8 cellular contexts compared by ENCODE assay signal in genomic region chr20:44810391-44811149, GRCh38. TPM values are rescaled to one million over a fixed set of nuclear protein-coding genes. Genes with fewer than 3 reads are reported as not detected.
DNase-seq lines count a peak whose midpoint lies in the region; ATAC-seq and TF ChIP-seq lines count a peak whose summit lies in the region.
"Had no signal": no experiment of that assay in that cellular context is flagged by ENCODE, and none has a peak within 500 bp of the region (broad histone marks: within the 10 kb centered on the region; RNA-seq: fewer than 3 reads in every experiment).

RIMS4 (minus strand) TSS chr20:44810546; CDS start chr20:44810271, 275 bp downstream.

- DNase-seq in GM23248 (peak; percentile 37), NCI-H345 treated with DMSO at 0.1 percent for 48 hours (lab: John Stamatoyannopoulos, UW; ENCODE audit: unreplicated experiment) (peak; percentile 50), epithelial cell of esophagus (ENCODE audit: low read depth) (peak; percentile 6), gastrocnemius medialis (no peak), mucosa of gallbladder (ENCODE audit: low spot score) (no peak), NOMO-1 treated with DMSO at 0.1 percent for 48 hours (lab: John Stamatoyannopoulos, UW; ENCODE audit: unreplicated experiment) (no peak)

- H3K9ac ChIP-seq in GM23248 = no peak within 1 kb of the TSS

- no peaks in the 10 kb centered on the region for H4K20me1 ChIP-seq in GM23248 (ENCODE audit: insufficient read depth)

- H3K27ac ChIP-seq in GM23248 = no peak within 1 kb of the TSS
- H3K27ac ChIP-seq in gastrocnemius medialis = no peak within 1 kb of the TSS

- H3F3A ChIP-seq in GM23248 (ENCODE audit: insufficient read depth) = no peaks in the 10 kb centered on the region

- no peaks in the 10 kb centered on the region for H3K79me2 ChIP-seq in GM23248 (ENCODE audit: insufficient read depth)

- H3K4me2 ChIP-seq in GM23248 (ENCODE audit: unreplicated experiment) = no peak within 1 kb of the TSS

- no peaks in the 10 kb centered on the region for H3K4me1 ChIP-seq in GM23248 (ENCODE audit: insufficient read depth)
- H3K4me1 ChIP-seq in gastrocnemius medialis = peaks cover 3 to 23% of the 10 kb centered on the region in 2 donors

- ATAC-seq in gastrocnemius medialis (peak in 1 of 2 donors; percentile 42), HG03097 (IDR thresholded peaks at IDR 0.05; ENCODE audit: low FRiP score, unreplicated experiment) (no peak)

- H3K27me3 ChIP-seq in GM23248 (replicated peaks; ENCODE audit: insufficient read depth) = peaks cover 56% of the 10 kb centered on the region
- H3K27me3 ChIP-seq in gastrocnemius medialis = peaks cover 11 to 28% (median 15%) of the 10 kb centered on the region in 3 donors

- H3K36me3 ChIP-seq in GM23248 (ENCODE audit: low read depth) = no peaks in the 10 kb centered on the region
- H3K36me3 ChIP-seq in gastrocnemius medialis = no peaks in the 10 kb centered on the region

- H3K4me3 ChIP-seq in GM23248 (peak within 1 kb of the TSS; percentile 16; the same call in 1 of the 2 replicates), epithelial cell of esophagus (ENCODE audit: low read length) (no peak within 1 kb of the TSS), gastrocnemius medialis (peak within 1 kb of the TSS; percentile 24 to 48 (median 33))

- no peaks in the 10 kb centered on the region for H3K9me3 ChIP-seq in GM23248 (ENCODE audit: low read depth)
- H3K9me3 ChIP-seq in gastrocnemius medialis = peaks cover 0 to 16% (median 8%) of the 10 kb centered on the region in 3 donors

- no peaks in the 10 kb centered on the region for H3K9me2 ChIP-seq in GM23248 (ENCODE audit: insufficient read depth)

- H2AFZ ChIP-seq in GM23248 = no peak within 1 kb of the TSS

- intact Hi-C loops in gastrocnemius medialis (cut with DNase I; ENCODE audit: low total_unique reads) = loop anchor here (1.0 kb wide), 2 partner anchors 63 to 125 kb away; no protein-coding TSS in a partner anchor

- no peak for TF ChIP-seq POLR2A in gastrocnemius medialis (IDR thresholded peaks at IDR 0.05)

- TF ChIP-seq CTCF in epithelial cell of esophagus (IDR thresholded peaks at IDR 0.05; ENCODE audit: insufficient read depth, low read depth, low read length, missing control alignments) (no peak), gastrocnemius medialis (IDR thresholded peaks at IDR 0.05 in 4 of 5, conservative IDR thresholded peaks at IDR 0.05 in 1 of 5) (peak in 1 of 5 experiments; percentile 14)

- WGBS in GM23248 (ENCODE audit: low coverage in 1 of 2, low lambda C conversion rate in 2 of 2, missing lambda C conversion rate in 2 of 2), 2 experiments = 13 to 40% methylated on average over 9 to 32 of the region's 89 CpGs

- in situ Hi-C loops in GM23248 (cut with MboI) = no loop called here
- in situ Hi-C loops in gastrocnemius medialis (cut with MboI; ENCODE audit: low sequenced_read_pairs in 4 of 4) = no loop called here

RNA-seq across cellular contexts. Expression of gene RIMS4, which starts in this region (rescaled TPM):
- total RNA-seq in GM23248 (2014; rRNA removed; shearing (Covaris generic)) = 0.22 TPM in 1 of 2 replicates, not detected in the other
- polyA plus RNA-seq in GM23248 (2016; fragmentation: Nextera tagmentation; extraction: Ambion mirVana) = not detected in 2 replicates
- total RNA-seq in gastrocnemius medialis = under 1 TPM in 2 of 4 donors, not detected in 2; 0.13 to 0.41 TPM
- total RNA-seq in mucosa of gallbladder = 0.06 TPM
- total RNA-seq: liver had no signal
- polyA plus RNA-seq: liver had no signal

Comparison
In these comparisons a context has a peak if more than half of its experiments do, and no peak if none do; other contexts are left out.
1. Peak in DNase-seq and H3K4me3 ChIP-seq in GM23248; RNA of the gene not detected or under 1 TPM.
2. DNase-seq: peak in NCI-H345 treated with DMSO at 0.1 percent for 48 hours (single experiment) and epithelial cell of esophagus (single experiment); none in gastrocnemius medialis (0 of 2), mucosa of gallbladder (single experiment) and NOMO-1 treated with DMSO at 0.1 percent for 48 hours (single experiment).